Comparison of ENCODE assay signal across 8 cellular contexts in the genomic region with DNA sequence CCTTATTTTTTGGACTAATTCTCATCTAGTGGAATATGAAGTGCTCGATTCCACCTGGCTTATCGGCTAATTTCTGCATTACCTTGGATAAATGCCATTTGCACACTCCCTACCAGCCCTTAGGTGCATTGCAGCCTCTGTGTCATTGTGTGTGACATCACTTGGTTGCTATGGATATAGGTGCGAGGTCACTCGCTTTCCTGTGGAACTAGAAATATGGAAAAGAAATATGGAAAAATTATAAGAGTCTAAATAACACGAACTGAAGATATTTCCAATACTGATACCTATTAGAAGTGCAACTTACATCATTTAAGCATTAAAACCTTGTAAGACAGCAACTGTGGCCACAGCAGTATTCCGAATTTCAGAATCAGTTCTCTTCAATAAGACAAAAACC. TPM values are rescaled to one million over a fixed set of nuclear protein-coding genes. Genes with fewer than 3 reads are reported as not detected.
A peak's percentile ranks its signal among the peaks of the same experiment; 100 is the strongest.
DNase-seq lines count a peak whose midpoint lies in the region; ATAC-seq, FAIRE-seq and TF ChIP-seq lines count a peak whose summit lies in the region.

No MANE protein-coding gene starts in this region.

- no peak for TF ChIP-seq CTCF in MCF 10A (IDR thresholded peaks at IDR 0.05; ENCODE audit: unreplicated experiment)

- WGBS in mesodermal cell (ENCODE audit: insufficient coverage in 2 of 2), 2 experiments = 83% methylated on average over 2 of the region's 6 CpGs; no CpG with 5 or more reads in 1 of the 2 experiments

- peak overlapping the region; percentile 97 for H3K27ac Mint-ChIP-seq in MCF 10A (ENCODE audit: low read depth, unreplicated experiment)

- H3K36me3 ChIP-seq in mesodermal cell (ENCODE audit: control insufficient read depth, insufficient read depth, low read length) = peaks cover 56% of the 10 kb centered on the region

- H3K36me3 Mint-ChIP-seq in MCF 10A (ENCODE audit: insufficient read depth, unreplicated experiment) = peaks cover 34% of the 10 kb centered on the region

- CTCF ChIA-PET in MCF 10A (lab: Yijun Ruan, JAX) = interaction anchor here (0.7 to 1.9 kb wide), 4 partner anchors 34 to 66 kb away, joined by 3 to 8 read pairs (median 3); no protein-coding TSS in a partner anchor

- no peaks in the 10 kb centered on the region for H3K9me3 Mint-ChIP-seq in MCF 10A (ENCODE audit: unreplicated experiment)

- H3K4me1 ChIP-seq in mesodermal cell (ENCODE audit: control insufficient read depth, insufficient read depth, low read length, poor library complexity, severe bottlenecking) = peaks cover 2% of the 10 kb centered on the region

- peak overlapping the region; percentile 98 for H3K4me3 ChIP-seq in mesodermal cell (ENCODE audit: extremely low read depth, insufficient read depth, low read length, poor library complexity, severe bottlenecking)

- peaks cover 28% of the 10 kb centered on the region for H3K4me1 Mint-ChIP-seq in MCF 10A (ENCODE audit: insufficient read depth, unreplicated experiment)

- peak overlapping the region; percentile 89 for H3K4me3 Mint-ChIP-seq in MCF 10A (ENCODE audit: unreplicated experiment)

- DNase-seq in DMS53 (lab: John Stamatoyannopoulos, UW) (peak; percentile 84), DMS53 treated with DMSO at 0.1 percent for 48 hours (lab: John Stamatoyannopoulos, UW; ENCODE audit: unreplicated experiment) (no peak), NCI-H1694 (lab: John Stamatoyannopoulos, UW) (peak; percentile 56), MCF 10A (ENCODE audit: unreplicated experiment) (peak; percentile 66), frontal cortex (ENCODE audit: low spot score in 2 of 2) (no peak)
- no peak for DNase-seq in activated CD4-positive, alpha-beta T cell treated with anti-CD3 and anti-CD28 coated beads, Interleukin-2, amount 50 U/mL, for 48 hours

- H3K27ac ChIP-seq in mesodermal cell (ENCODE audit: low read depth, low read length, severe bottlenecking) = no peak overlapping the region

- H3K27me3 Mint-ChIP-seq in MCF 10A (ENCODE audit: insufficient read depth, unreplicated experiment) = no peaks in the 10 kb centered on the region

- FAIRE-seq in frontal cortex (lab: Jason Lieb, UNC) = no peak

- H3K9me3 ChIP-seq in mesodermal cell (ENCODE audit: control insufficient read depth, low read length) = peaks cover 15% of the 10 kb centered on the region

- no peak for ATAC-seq in HG03196 (IDR thresholded peaks at IDR 0.05; ENCODE audit: unreplicated experiment)

- no TSS peak for BruUV-seq in MCF 10A (replicated peaks; lab: Mats Ljungman, UMichigan)

- intact Hi-C loops in MCF 10A (cut with micrococcal nuclease) = no loop called here

- POLR2A ChIA-PET in MCF 10A (lab: Yijun Ruan, JAX) = interaction anchor here (0.6 to 5.9 kb wide), 12 partner anchors 8 to 1696 kb away, joined by 3 to 130 read pairs (median 4); no protein-coding TSS in a partner anchor

RNA-seq across cellular contexts. Expression of gene YWHAG, which starts 2.0 kb away (rescaled TPM):
- total RNA-seq in MCF 10A (2022) (177 and 178 TPM in 2 replicates), frontal cortex (404 TPM)
- polyA plus RNA-seq in mesodermal cell (2013, experiment 1 of 2) = 129 TPM
- polyA plus RNA-seq in mesodermal cell (2013, experiment 2 of 2) = 124 TPM

RNA-seq across cellular contexts. Expression of gene SSC4D, which starts 52.7 kb away (rescaled TPM):
- 0.42 and 0.58 TPM in 2 replicates for total RNA-seq in MCF 10A (2022)
- 6.4 TPM for polyA plus RNA-seq in mesodermal cell (2013, experiment 1 of 2)
- polyA plus RNA-seq in mesodermal cell (2013, experiment 2 of 2) = 5.2 TPM
- 1.6 TPM for total RNA-seq in frontal cortex

RNA-seq across cellular contexts. Expression of gene HSPB1, which starts 54.4 kb away (rescaled TPM):
- total RNA-seq in MCF 10A (2022) = 158 and 198 TPM in 2 replicates
- polyA plus RNA-seq in mesodermal cell (2013, experiment 1 of 2) = 475 TPM
- polyA plus RNA-seq in mesodermal cell (2013, experiment 2 of 2) = 398 TPM
- total RNA-seq in frontal cortex = 2.4 TPM

Comparison
In these comparisons a context has a peak if more than half of its experiments do, and no peak if none do; other contexts are left out.
1. DNase-seq: peak in DMS53 (single experiment), NCI-H1694 (single experiment) and MCF 10A (single experiment); none in DMS53 treated with DMSO at 0.1 percent for 48 hours (single experiment), frontal cortex (0 of 2) and activated CD4-positive, alpha-beta T cell treated with anti-CD3 and anti-CD28 coated beads, Interleukin-2, amount 50 U/mL, for 48 hours (0 of 2).
2. RNA of gene HSPB1, which starts 54.4 kb away (total RNA-seq): 158 to 198 TPM in MCF 10A; 2.4 TPM in frontal cortex (single experiment); every median in the first group is over 10 times any median in the second.